ENCODE assay signal across 1 cellular context in the genomic region with DNA sequence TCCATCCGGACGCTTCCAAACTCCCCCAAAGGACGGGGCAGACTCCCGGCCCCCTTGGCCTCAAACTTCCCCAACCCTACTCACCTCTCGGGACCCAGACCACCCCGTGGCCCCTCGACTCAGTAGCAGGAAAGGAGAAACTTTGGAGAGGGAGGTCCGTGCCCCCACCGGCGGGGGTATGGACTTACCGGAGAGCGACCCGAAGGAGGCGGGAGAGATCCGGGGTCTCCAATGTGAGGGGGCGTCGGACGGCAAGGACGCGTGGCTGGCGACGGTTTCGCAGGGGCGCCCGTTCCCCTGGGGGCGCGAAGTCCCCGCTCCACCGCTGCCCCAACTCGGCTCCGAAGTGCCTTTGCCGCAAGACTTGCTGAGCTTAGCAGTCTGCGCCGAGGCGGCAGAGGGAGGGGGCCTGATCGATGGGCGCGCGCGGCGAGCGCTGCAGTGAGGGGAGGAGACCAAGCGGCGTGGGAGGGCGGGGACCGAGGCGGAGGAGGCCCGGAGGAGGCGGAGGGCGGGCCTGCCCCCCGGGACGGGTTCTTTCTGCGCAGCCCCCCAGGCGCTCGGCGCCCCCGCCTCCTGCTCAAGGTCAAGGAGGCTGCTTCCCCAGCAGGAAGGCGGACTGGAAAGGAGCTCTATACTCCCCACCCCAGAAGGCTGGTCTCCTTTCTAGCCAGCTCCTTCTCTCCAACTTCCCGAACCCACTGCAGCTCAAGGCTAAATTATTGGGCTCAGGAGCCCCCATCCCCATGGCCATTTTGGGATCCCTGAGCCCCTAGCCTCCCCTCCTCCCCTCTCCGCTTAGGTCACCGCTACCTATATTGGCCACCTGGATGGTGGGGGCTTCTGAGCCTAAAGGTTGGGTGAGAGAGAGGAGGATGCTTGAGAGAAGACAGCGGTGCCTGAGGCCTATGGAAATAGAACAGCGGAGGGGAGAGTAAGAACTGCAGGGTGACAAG.
TF ChIP-seq lines count a peak whose summit lies in the region.

SYT2 (minus strand) TSS at position 385 of the 956 bp plus-strand sequence. CDS start 104,682 bp downstream, outside the sequence.

TF ChIP-seq in H1, 55 proteins besides CTCF, POLR2A, EP300 and RAD21 (continues in another document):
- TF ChIP-seq CHD1 (IDR thresholded peaks at IDR 0.05; ENCODE audit: low read depth, low read length) (no peak), GTF2F1 (IDR thresholded peaks at IDR 0.05; ENCODE audit: borderline replicate concordance, low read depth, low read length) (no peak), NRF1 (IDR thresholded peaks at IDR 0.05; ENCODE audit: low read depth, low read length) (no peak), HDAC2 (IDR thresholded peaks at IDR 0.05; ENCODE audit: borderline replicate concordance in 1 of 2, low read depth in 2 of 2, low read length in 2 of 2) (peak in 1 of 2 experiments; percentile 43; a peak in 1 of 4 replicates), EZH2 (IDR thresholded peaks at IDR 0.05; ENCODE audit: low read depth, low read length, severe bottlenecking) (no peak), KDM4A (IDR thresholded peaks at IDR 0.05; ENCODE audit: low read depth, low read length, severe bottlenecking) (peak; percentile 89), CBX8 (IDR thresholded peaks at IDR 0.05; ENCODE audit: borderline replicate concordance, low read depth, low read length) (no peak), BCL11A (IDR thresholded peaks at IDR 0.05; ENCODE audit: low read depth in 2 of 2, low read length in 2 of 2) (no peak), SUZ12 (IDR thresholded peaks at IDR 0.05; ENCODE audit: low read length) (no peak), CREB1 (IDR thresholded peaks at IDR 0.05) (peak; percentile 57; the same call in 1 of the 2 replicates), KDM1A (IDR thresholded peaks at IDR 0.05; ENCODE audit: borderline replicate concordance, low read length) (no peak), PHF8 (conservative IDR thresholded peaks at IDR 0.05; ENCODE audit: low read depth, low read length) (no peak; the same call in 1 of the 2 replicates), ASH2L (IDR thresholded peaks at IDR 0.05; ENCODE audit: low read length) (peak; percentile 76), JUN (IDR thresholded peaks at IDR 0.05; ENCODE audit: low read depth, low read length) (no peak), SIRT6 (IDR thresholded peaks at IDR 0.05; ENCODE audit: low read length) (no peak), JUND (IDR thresholded peaks at IDR 0.05; ENCODE audit: low read length) (no peak), BACH1 (IDR thresholded peaks at IDR 0.05; ENCODE audit: low read length) (0 out of 2 replicates have a peak, but pooled peaks have one; percentile 5), SRF (IDR thresholded peaks at IDR 0.05; ENCODE audit: low read depth, low read length) (no peak), CBX5 (IDR thresholded peaks at IDR 0.05; ENCODE audit: low read depth, low read length) (no peak), TAF1 (IDR thresholded peaks at IDR 0.05; ENCODE audit: low read depth, low read length) (0 out of 2 replicates have a peak, but pooled peaks have one; percentile 33), MAX (IDR thresholded peaks at IDR 0.05) (peak; percentile 88), CTBP2 (IDR thresholded peaks at IDR 0.05; ENCODE audit: borderline replicate concordance, insufficient read depth, insufficient read length, low read length) (peak; percentile 63), HDAC6 (IDR thresholded peaks at IDR 0.05; ENCODE audit: low read depth, low read length) (no peak), SIX5 (IDR thresholded peaks at IDR 0.05; ENCODE audit: low read depth, low read length) (no peak), SP1 (IDR thresholded peaks at IDR 0.05; ENCODE audit: low read depth, low read length) (no peak), SP2 (IDR thresholded peaks at IDR 0.05; ENCODE audit: low read length) (no peak), BRCA1 (IDR thresholded peaks at IDR 0.05; ENCODE audit: low read depth, low read length) (no peak), FOSL1 (IDR thresholded peaks at IDR 0.05; ENCODE audit: insufficient read depth, low read depth, low read length) (no peak), RNF2 (IDR thresholded peaks at IDR 0.05; ENCODE audit: borderline replicate concordance, low read depth, low read length, missing control alignments, poor library complexity, severe bottlenecking) (no peak), SAP30 (IDR thresholded peaks at IDR 0.05; ENCODE audit: insufficient read depth, insufficient replicate concordance, low read length) (no peak), RBBP5 (IDR thresholded peaks at IDR 0.05; ENCODE audit: borderline replicate concordance, low read depth, low read length) (peak; percentile 88; the same call in 1 of the 2 replicates), ZNF274 (IDR thresholded peaks at IDR 0.05; ENCODE audit: borderline replicate concordance, extremely low read depth, low read length) (no peak), TCF12 (IDR thresholded peaks at IDR 0.05; ENCODE audit: low read depth, low read length) (no peak), TBP (IDR thresholded peaks at IDR 0.05; ENCODE audit: low read depth, low read length) (peak; percentile 14; the same call in 1 of the 2 replicates), KDM5A (IDR thresholded peaks at IDR 0.05; ENCODE audit: low read length) (no peak), E2F6 (IDR thresholded peaks at IDR 0.05) (peak; percentile 93), SP4 (IDR thresholded peaks at IDR 0.05; ENCODE audit: low read length) (no peak), TAF7 (optimal IDR thresholded peaks at IDR 0.05; ENCODE audit: borderline replicate concordance, low read depth, low read length) (no peak), POLR2AphosphoS5 (IDR thresholded peaks at IDR 0.05; ENCODE audit: low read depth, low read length) (no peak), ATF3 (IDR thresholded peaks at IDR 0.05; ENCODE audit: insufficient read depth, low read depth, low read length) (no peak), YY1 (IDR thresholded peaks at IDR 0.05; ENCODE audit: low read depth, low read length) (no peak), TEAD4 (IDR thresholded peaks at IDR 0.05; ENCODE audit: low read depth, low read length) (no peak), RFX5 (IDR thresholded peaks at IDR 0.05; ENCODE audit: borderline replicate concordance, low read depth, low read length) (no peak), EGR1 (IDR thresholded peaks at IDR 0.05; ENCODE audit: borderline replicate concordance, low read depth, low read length) (no peak), RXRA (IDR thresholded peaks at IDR 0.05; ENCODE audit: insufficient read depth, low read depth, low read length) (no peak), SIN3A (conservative IDR thresholded peaks at IDR 0.05 in 1 of 2, IDR thresholded peaks at IDR 0.05 in 1 of 2; ENCODE audit: low read depth in 1 of 2, low read length in 2 of 2) (peak in 1 of 2 experiments; percentile 39; a peak in 1 of 4 replicates), CHD2 (IDR thresholded peaks at IDR 0.05; ENCODE audit: low read length) (no peak), POU5F1 (IDR thresholded peaks at IDR 0.05; ENCODE audit: low read depth, low read length) (no peak), GABPA (IDR thresholded peaks at IDR 0.05; ENCODE audit: borderline replicate concordance, insufficient read depth, low read length) (no peak), NANOG (IDR thresholded peaks at IDR 0.05; ENCODE audit: insufficient read depth, low read depth, low read length, poor library complexity, severe bottlenecking) (no peak), CEBPB (IDR thresholded peaks at IDR 0.05; ENCODE audit: low read depth, low read length) (no peak), MAFK (IDR thresholded peaks at IDR 0.05; ENCODE audit: low read depth, low read length) (peak; percentile 69; the same call in 1 of the 2 replicates)
- TF ChIP-seq, protein P1, sequence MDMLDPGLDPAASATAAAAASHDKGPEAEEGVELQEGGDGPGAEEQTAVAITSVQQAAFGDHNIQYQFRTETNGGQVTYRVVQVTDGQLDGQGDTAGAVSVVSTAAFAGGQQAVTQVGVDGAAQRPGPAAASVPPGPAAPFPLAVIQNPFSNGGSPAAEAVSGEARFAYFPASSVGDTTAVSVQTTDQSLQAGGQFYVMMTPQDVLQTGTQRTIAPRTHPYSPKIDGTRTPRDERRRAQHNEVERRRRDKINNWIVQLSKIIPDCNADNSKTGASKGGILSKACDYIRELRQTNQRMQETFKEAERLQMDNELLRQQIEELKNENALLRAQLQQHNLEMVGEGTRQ (IDR thresholded peaks at IDR 0.05; ENCODE audit: low read length): no peak
- TF ChIP-seq, protein P2, sequence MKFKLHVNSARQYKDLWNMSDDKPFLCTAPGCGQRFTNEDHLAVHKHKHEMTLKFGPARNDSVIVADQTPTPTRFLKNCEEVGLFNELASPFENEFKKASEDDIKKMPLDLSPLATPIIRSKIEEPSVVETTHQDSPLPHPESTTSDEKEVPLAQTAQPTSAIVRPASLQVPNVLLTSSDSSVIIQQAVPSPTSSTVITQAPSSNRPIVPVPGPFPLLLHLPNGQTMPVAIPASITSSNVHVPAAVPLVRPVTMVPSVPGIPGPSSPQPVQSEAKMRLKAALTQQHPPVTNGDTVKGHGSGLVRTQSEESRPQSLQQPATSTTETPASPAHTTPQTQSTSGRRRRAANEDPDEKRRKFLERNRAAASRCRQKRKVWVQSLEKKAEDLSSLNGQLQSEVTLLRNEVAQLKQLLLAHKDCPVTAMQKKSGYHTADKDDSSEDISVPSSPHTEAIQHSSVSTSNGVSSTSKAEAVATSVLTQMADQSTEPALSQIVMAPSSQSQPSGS (IDR thresholded peaks at IDR 0.05; ENCODE audit: low read length): no peak
